ENCODE assay signal across 9 cellular contexts in the genomic region with DNA sequence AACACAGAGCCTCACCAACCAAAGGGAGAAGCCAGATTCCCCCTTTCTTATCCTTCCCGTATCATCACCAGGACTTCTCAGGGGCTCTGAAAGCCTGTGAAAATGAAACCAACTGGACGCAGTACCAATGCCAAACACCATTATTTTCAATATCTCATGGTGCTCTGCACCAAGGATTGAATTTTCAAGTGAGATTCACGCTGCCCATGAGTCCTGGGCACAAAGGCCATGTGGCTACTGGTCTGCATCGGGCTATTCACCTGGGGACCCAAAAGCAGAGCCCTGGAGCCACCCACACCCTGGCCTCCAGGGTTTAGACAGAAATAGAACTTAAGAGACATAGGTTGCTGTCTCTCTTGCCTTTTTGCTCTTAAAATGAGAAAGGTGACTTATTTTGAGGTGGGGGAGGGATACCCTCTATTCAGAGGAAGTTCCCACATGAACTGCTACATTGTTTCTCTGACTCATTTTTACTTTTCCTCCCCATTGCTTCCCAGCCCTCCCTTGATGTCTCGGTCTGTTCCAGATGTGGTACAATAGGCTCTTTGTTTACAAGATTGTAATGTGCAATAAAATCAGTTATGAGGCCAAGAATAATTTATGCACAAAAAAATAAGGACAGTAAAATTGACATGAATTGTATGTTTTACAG. TPM values are rescaled to one million over a fixed set of nuclear protein-coding genes. Genes with fewer than 3 reads are reported as not detected.
DNase-seq lines count a peak whose midpoint lies in the region; ATAC-seq and TF ChIP-seq lines count a peak whose summit lies in the region.
"Had no signal": no experiment of that assay in that cellular context is flagged by ENCODE, and none has a peak within 500 bp of the region (broad histone marks: within the 10 kb centered on the region; RNA-seq: fewer than 3 reads in every experiment).

No MANE protein-coding gene starts in this region.

- H3K4me3 Mint-ChIP-seq in T-cell (no peak overlapping the region), immature natural killer cell (no peak overlapping the region)

- ATAC-seq in T-cell (replicated peaks in 1 of 4), result no peak
- no peak for ATAC-seq in HG03342 (IDR thresholded peaks at IDR 0.05; ENCODE audit: unreplicated experiment)

- TF ChIP-seq CTCF in fibroblast of pulmonary artery (IDR thresholded peaks at IDR 0.05; ENCODE audit: low read length, missing control alignments), result no peak

- no peaks in the 10 kb centered on the region for H3K36me3 ChIP-seq in rectal smooth muscle tissue (ENCODE audit: control insufficient read depth, insufficient read depth, low read length)

- H3K4me1 Mint-ChIP-seq in T-cell (peaks cover 74 to 88% (median 83%) of the 10 kb centered on the region in 3 donors), immature natural killer cell (peaks cover 40 to 62% of the 10 kb centered on the region in 2 donors)

- H3K4me3 ChIP-seq in fibroblast of pulmonary artery (replicated peaks; ENCODE audit: low read depth, low read length), result no peak overlapping the region
- H3K4me3 ChIP-seq in rectal smooth muscle tissue (ENCODE audit: low read length), result peak overlapping the region; percentile 28

- no peak overlapping the region for H3K27ac ChIP-seq in rectal smooth muscle tissue (ENCODE audit: low read depth, low read length)
- H3K27ac ChIP-seq: KMS-11 had no signal

- no peaks in the 10 kb centered on the region for H3K27me3 ChIP-seq in rectal smooth muscle tissue (ENCODE audit: control insufficient read depth, insufficient read depth, low read length)

- peaks cover 9% of the 10 kb centered on the region for H3K4me1 ChIP-seq in rectal smooth muscle tissue (ENCODE audit: control insufficient read depth, insufficient read depth, low read length)

- POLR2A ChIA-PET in T-cell (lab: Charles Lee), result interaction anchor here in 1 of 2 donors (0.6 kb wide), 1 partner anchor 50 kb away, joined by 3 read pairs; no protein-coding TSS in a partner anchor

- peak overlapping the region; percentile 17 for H3K27ac Mint-ChIP-seq in T-cell
- H3K27ac Mint-ChIP-seq in immature natural killer cell, result peak overlapping the region in 1 of 6 donors; percentile 7

- H3K9me3 Mint-ChIP-seq in T-cell (no peaks in the 10 kb centered on the region), immature natural killer cell (no peaks in the 10 kb centered on the region)

- CTCF ChIA-PET in T-cell (lab: Charles Lee), result interaction anchor here (0.6 to 1.3 kb wide), 2 partner anchors 49 to 52 kb away, joined by 3 to 5 read pairs; no protein-coding TSS in a partner anchor

- DNase-seq in EL, result peak; percentile 23
- no peak for DNase-seq in T-cell
- DNase-seq in fibroblast of pulmonary artery (ENCODE audit: low read depth), result peak; percentile 90
- DNase-seq in NCI-H1048 (lab: John Stamatoyannopoulos, UW), result no peak
- DNase-seq in stimulated activated naive CD4-positive, alpha-beta T cell (lab: John Stamatoyannopoulos, UW), result no peak
- DNase-seq in immature natural killer cell, result no peak

- no peak overlapping the region for H3K9ac ChIP-seq in rectal smooth muscle tissue (ENCODE audit: low read length)
- H3K9ac ChIP-seq: KMS-11 had no signal

- H3K36me3 Mint-ChIP-seq in T-cell (no peaks in the 10 kb centered on the region), immature natural killer cell (peaks cover 0 to 7% (median 0%) of the 10 kb centered on the region in 3 donors)

- H3K27me3 Mint-ChIP-seq in T-cell, result no peaks in the 10 kb centered on the region
- peaks cover 4 to 9% (median 4%) of the 10 kb centered on the region in 3 donors for H3K27me3 Mint-ChIP-seq in immature natural killer cell (ENCODE audit: low read depth in 3 of 3)

RNA-seq across cellular contexts. Expression of gene MAML3, which starts 55.4 kb away (rescaled TPM):
- total RNA-seq in T-cell, result 1 to 10 TPM; 2.0 to 3.4 (median 2.7) TPM
- polyA plus RNA-seq in immature natural killer cell, result 1 to 10 TPM in 1 of 3 donors, under 1 TPM in 1, not detected in 1; 0.41 to 1.2 TPM

Comparison
In these comparisons a context has a peak if more than half of its experiments do, and no peak if none do; other contexts are left out.
1. DNase-seq: peak in EL (single experiment) and fibroblast of pulmonary artery (single experiment); none in T-cell (0 of 34), NCI-H1048 (single experiment), stimulated activated naive CD4-positive, alpha-beta T cell (0 of 6) and immature natural killer cell (0 of 3).